ENCODE assay signal across 8 cellular contexts in genomic region chr22:19852177-19852781, GRCh38. TPM values are rescaled to one million over a fixed set of nuclear protein-coding genes. Genes with fewer than 3 reads are reported as not detected.
DNase-seq lines count a peak whose midpoint lies in the region; ATAC-seq and TF ChIP-seq lines count a peak whose summit lies in the region.

No MANE protein-coding gene starts in this region.

- TF ChIP-seq EP300 in SK-N-SH (IDR thresholded peaks at IDR 0.05; ENCODE audit: borderline replicate concordance in 1 of 2, low read depth in 1 of 2, low read length in 1 of 2), result no peak
- no peak for TF ChIP-seq EP300 in esophagus muscularis mucosa (IDR thresholded peaks at IDR 0.05)

- no peaks in the 10 kb centered on the region for H3K9me3 ChIP-seq in SK-N-SH
- H3K9me3 ChIP-seq in PC-9 (ENCODE audit: insufficient read depth, low read depth), result no peaks in the 10 kb centered on the region
- H3K9me3 ChIP-seq in esophagus muscularis mucosa, result peaks cover 0 to under 1% (median 0%) of the 10 kb centered on the region in 4 donors

- H3K4me1 ChIP-seq in SK-N-SH (ENCODE audit: control insufficient read depth in 1 of 2, insufficient read depth in 2 of 2, low read depth in 1 of 2, low read length in 1 of 2) (peaks cover 18 to 24% of the 10 kb centered on the region in 2 experiments; a peak in 3 of 4 replicates), PC-9 (replicated peaks; ENCODE audit: insufficient read depth) (peaks cover 55% of the 10 kb centered on the region), esophagus muscularis mucosa (peaks cover 28 to 51% (median 35%) of the 10 kb centered on the region in 4 donors)

- H3F3A ChIP-seq in SK-N-SH (replicated peaks; ENCODE audit: insufficient read depth) (peaks cover 22% of the 10 kb centered on the region), PC-9 (ENCODE audit: insufficient read depth, low read depth) (peaks cover 15% of the 10 kb centered on the region)

- ATAC-seq in SK-N-SH treated with all-trans-retinoic acid at 6 μM for 48 hours, result no peak

- no peak for TF ChIP-seq RAD21 in SK-N-SH (IDR thresholded peaks at IDR 0.05; ENCODE audit: low read length)

- H4K20me1 ChIP-seq in SK-N-SH (ENCODE audit: insufficient read depth) (peaks cover 28% of the 10 kb centered on the region; the same call in 1 of the 2 replicates), PC-9 (ENCODE audit: insufficient read depth) (no peaks in the 10 kb centered on the region; the same call in 1 of the 2 replicates)

- peaks cover 37% of the 10 kb centered on the region for H3K4me1 Mint-ChIP-seq in progenitor cell of endocrine pancreas (ENCODE audit: low read depth)

- H3K9me2 ChIP-seq in SK-N-SH, result no peaks in the 10 kb centered on the region
- H3K9me2 ChIP-seq in PC-9 (ENCODE audit: insufficient read depth), result no peaks in the 10 kb centered on the region

- no peak overlapping the region for H2AFZ ChIP-seq in SK-N-SH (ENCODE audit: low read depth)
- H2AFZ ChIP-seq in PC-9, result no peak overlapping the region

- 0 out of 2 replicates have a peak overlapping the region, but pooled peaks have one; percentile 93 for H3K9ac ChIP-seq in SK-N-SH

- peak overlapping the region in 1 of 2 experiments; percentile 96; a peak in 1 of 4 replicates for H3K4me3 ChIP-seq in SK-N-SH (ENCODE audit: low read depth in 2 of 2, low read length in 1 of 2)
- no peak overlapping the region; the same call in 1 of the 2 replicates for H3K4me3 ChIP-seq in PC-9
- no peak overlapping the region for H3K4me3 ChIP-seq in esophagus muscularis mucosa

- intact Hi-C loops in PC-9 (cut with micrococcal nuclease; ENCODE audit: unreplicated experiment) (loop anchor here (5.0 kb wide), 1 partner anchor 85 kb away; no protein-coding TSS in a partner anchor), esophagus muscularis mucosa (cut with DNase I) (no loop called here)

- TF ChIP-seq POLR2A in esophagus muscularis mucosa (IDR thresholded peaks at IDR 0.05; ENCODE audit: low read depth), result no peak

- no peaks in the 10 kb centered on the region for H3K27me3 Mint-ChIP-seq in progenitor cell of endocrine pancreas

- H3K4me2 ChIP-seq in SK-N-SH (peak overlapping the region; percentile 95), PC-9 (peak overlapping the region; percentile 87)

- H3K36me3 Mint-ChIP-seq in progenitor cell of endocrine pancreas (ENCODE audit: insufficient read depth), result peaks cover 13% of the 10 kb centered on the region

- CTCF ChIA-PET in SK-N-SH (lab: Yijun Ruan, JAX) (interaction anchor here (1.3 to 2.5 kb wide), 2 partner anchors 58 to 122 kb away, joined by 4 to 20 read pairs; no protein-coding TSS in a partner anchor), PC-9 (lab: Charles Lee) (no interaction called here)

- peaks cover 92% of the 10 kb centered on the region for H3K79me2 ChIP-seq in SK-N-SH (ENCODE audit: insufficient read depth)
- H3K79me2 ChIP-seq in PC-9 (ENCODE audit: low read depth), result peaks cover 70% of the 10 kb centered on the region

- H3K27ac ChIP-seq in SK-N-SH (ENCODE audit: low read depth in 2 of 2, low read length in 1 of 2) (no peak overlapping the region), PC-9 (no peak overlapping the region), esophagus muscularis mucosa (replicated peaks in 1 of 4) (peak overlapping the region in 2 of 4 donors; percentile 92 to 93)

- H3K36me3 ChIP-seq in SK-N-SH (replicated peaks in 1 of 2; ENCODE audit: control insufficient read depth in 1 of 2, insufficient read depth in 2 of 2, low read length in 1 of 2), result peaks cover 19 to 23% of the 10 kb centered on the region in 2 experiments
- no peaks in the 10 kb centered on the region for H3K36me3 ChIP-seq in PC-9 (ENCODE audit: low read depth)
- H3K36me3 ChIP-seq in esophagus muscularis mucosa, result peaks cover 8 to 32% (median 30%) of the 10 kb centered on the region in 4 donors

- no peaks in the 10 kb centered on the region for H3K9me3 Mint-ChIP-seq in progenitor cell of endocrine pancreas (ENCODE audit: low read depth)

- WGBS in SK-N-SH (ENCODE audit: low lambda C conversion rate), result 97% methylated on average over 6 of the region's 12 CpGs
- WGBS in esophagus muscularis mucosa, result 90% methylated on average over 6 of the region's 12 CpGs

- BruUV-seq in PC-9 (replicated peaks; lab: Mats Ljungman, UMichigan), result TSS peak; percentile 1

- TF ChIP-seq CTCF in SK-N-SH (IDR thresholded peaks at IDR 0.05), result no peak
- TF ChIP-seq CTCF in PC-9 (conservative IDR thresholded peaks at IDR 0.05), result no peak
- TF ChIP-seq CTCF in esophagus muscularis mucosa (IDR thresholded peaks at IDR 0.05), result no peak
- TF ChIP-seq CTCF in progenitor cell of endocrine pancreas (IDR thresholded peaks at IDR 0.05; ENCODE audit: unreplicated experiment), result no peak

- DNase-seq in SK-N-SH (no peak), PC-9 (no peak), esophagus muscularis mucosa (ENCODE audit: extremely low spot score) (peak; percentile 77), progenitor cell of endocrine pancreas (ENCODE audit: low spot score, unreplicated experiment) (no peak), cerebellum (ENCODE audit: low spot score) (no peak), DMS153 treated with DMSO at 0.1 percent for 48 hours (lab: John Stamatoyannopoulos, UW; ENCODE audit: unreplicated experiment) (no peak), SW 1271 (lab: John Stamatoyannopoulos, UW) (no peak)

- H3K4me3 Mint-ChIP-seq in progenitor cell of endocrine pancreas (ENCODE audit: low read depth), result peak overlapping the region; percentile 91

- no peak overlapping the region for H3K27ac Mint-ChIP-seq in progenitor cell of endocrine pancreas

- no peaks in the 10 kb centered on the region for H3K27me3 ChIP-seq in SK-N-SH (ENCODE audit: insufficient read depth)
- H3K27me3 ChIP-seq in PC-9 (ENCODE audit: insufficient read depth, low read depth), result no peaks in the 10 kb centered on the region
- no peaks in the 10 kb centered on the region for H3K27me3 ChIP-seq in esophagus muscularis mucosa

- POLR2A ChIA-PET in SK-N-SH (lab: Yijun Ruan, JAX), result no interaction called here
- POLR2A ChIA-PET in PC-9 (lab: Charles Lee; ENCODE audit: unreplicated experiment), result no interaction called here

TF ChIP-seq in SK-N-SH, 30 proteins besides CTCF, POLR2A, EP300 and RAD21 (continues in another document):
- TF ChIP-seq FOSL2 (IDR thresholded peaks at IDR 0.05; ENCODE audit: borderline replicate concordance, low read depth), result no peak
- TF ChIP-seq FOXM1 (IDR thresholded peaks at IDR 0.05; ENCODE audit: low read depth), result no peak
- TF ChIP-seq JUND (IDR thresholded peaks at IDR 0.05), result no peak
- no peak for TF ChIP-seq PBX3 (IDR thresholded peaks at IDR 0.05)

TF ChIP-seq in SK-N-SH treated with all-trans-retinoic acid at 6 μM for 48 hours, 23 proteins besides CTCF, POLR2A, EP300 and RAD21 (continues in another document):
- no peak for TF ChIP-seq TOX (CRISPR knock-in tag; IDR thresholded peaks at IDR 0.05; ENCODE audit: borderline replicate concordance)
- TF ChIP-seq, protein P1, sequence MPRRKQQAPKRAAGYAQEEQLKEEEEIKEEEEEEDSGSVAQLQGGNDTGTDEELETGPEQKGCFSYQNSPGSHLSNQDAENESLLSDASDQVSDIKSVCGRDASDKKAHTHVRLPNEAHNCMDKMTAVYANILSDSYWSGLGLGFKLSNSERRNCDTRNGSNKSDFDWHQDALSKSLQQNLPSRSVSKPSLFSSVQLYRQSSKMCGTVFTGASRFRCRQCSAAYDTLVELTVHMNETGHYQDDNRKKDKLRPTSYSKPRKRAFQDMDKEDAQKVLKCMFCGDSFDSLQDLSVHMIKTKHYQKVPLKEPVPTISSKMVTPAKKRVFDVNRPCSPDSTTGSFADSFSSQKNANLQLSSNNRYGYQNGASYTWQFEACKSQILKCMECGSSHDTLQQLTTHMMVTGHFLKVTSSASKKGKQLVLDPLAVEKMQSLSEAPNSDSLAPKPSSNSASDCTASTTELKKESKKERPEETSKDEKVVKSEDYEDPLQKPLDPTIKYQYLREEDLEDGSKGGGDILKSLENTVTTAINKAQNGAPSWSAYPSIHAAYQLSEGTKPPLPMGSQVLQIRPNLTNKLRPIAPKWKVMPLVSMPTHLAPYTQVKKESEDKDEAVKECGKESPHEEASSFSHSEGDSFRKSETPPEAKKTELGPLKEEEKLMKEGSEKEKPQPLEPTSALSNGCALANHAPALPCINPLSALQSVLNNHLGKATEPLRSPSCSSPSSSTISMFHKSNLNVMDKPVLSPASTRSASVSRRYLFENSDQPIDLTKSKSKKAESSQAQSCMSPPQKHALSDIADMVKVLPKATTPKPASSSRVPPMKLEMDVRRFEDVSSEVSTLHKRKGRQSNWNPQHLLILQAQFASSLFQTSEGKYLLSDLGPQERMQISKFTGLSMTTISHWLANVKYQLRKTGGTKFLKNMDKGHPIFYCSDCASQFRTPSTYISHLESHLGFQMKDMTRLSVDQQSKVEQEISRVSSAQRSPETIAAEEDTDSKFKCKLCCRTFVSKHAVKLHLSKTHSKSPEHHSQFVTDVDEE (CRISPR knock-in tag; IDR thresholded peaks at IDR 0.05), result no peak
- TF ChIP-seq OSR1 (CRISPR knock-in tag; IDR thresholded peaks at IDR 0.05), result no peak
- TF ChIP-seq CSDC2 (CRISPR knock-in tag; IDR thresholded peaks at IDR 0.05), result no peak
- TF ChIP-seq GLIS3 (CRISPR knock-in tag; IDR thresholded peaks at IDR 0.05), result no peak
- no peak for TF ChIP-seq BACH2 (CRISPR knock-in tag; IDR thresholded peaks at IDR 0.05; ENCODE audit: borderline replicate concordance)
- TF ChIP-seq ZFP30 (CRISPR knock-in tag; IDR thresholded peaks at IDR 0.05), result no peak
- no peak for TF ChIP-seq ISL1 (CRISPR knock-in tag; IDR thresholded peaks at IDR 0.05)
- TF ChIP-seq PPARA (CRISPR knock-in tag; IDR thresholded peaks at IDR 0.05; ENCODE audit: borderline replicate concordance), result no peak
- TF ChIP-seq ZNF8 (CRISPR knock-in tag; IDR thresholded peaks at IDR 0.05), result no peak
- TF ChIP-seq SNAI2 (CRISPR knock-in tag; IDR thresholded peaks at IDR 0.05), result no peak
- TF ChIP-seq TCF4 (CRISPR knock-in tag; IDR thresholded peaks at IDR 0.05; ENCODE audit: borderline replicate concordance), result no peak
- TF ChIP-seq ZNF565 (CRISPR knock-in tag; conservative IDR thresholded peaks at IDR 0.05; ENCODE audit: low read depth), result no peak

RNA-seq across cellular contexts. Expression of gene GNB1L, which starts 2.4 kb away (rescaled TPM):
- 3.2 and 5.9 TPM in 2 replicates for polyA plus RNA-seq in SK-N-SH (2012; rRNA removed)
- 2.0 and 4.8 TPM in 2 replicates for polyA plus RNA-seq in SK-N-SH (2012; cell fraction: cytosol; rRNA removed)
- polyA plus RNA-seq in SK-N-SH (2012; cell fraction: nucleus; rRNA removed), result 7.7 and 10.0 TPM in 2 replicates
- total RNA-seq in PC-9 (2021) (10.3 and 13.9 TPM in 2 replicates), esophagus muscularis mucosa (1 to 10 TPM; 4.6 to 8.7 (median 6.8) TPM), progenitor cell of endocrine pancreas (9.0 and 9.9 TPM in 2 replicates), cerebellum (4.9 TPM)

RNA-seq across cellular contexts. Expression of gene RTL10, which starts 2.4 kb away (rescaled TPM):
- polyA plus RNA-seq in SK-N-SH (2012; rRNA removed), result 7.8 and 8.0 TPM in 2 replicates
- 3.0 and 4.0 TPM in 2 replicates for polyA plus RNA-seq in SK-N-SH (2012; cell fraction: cytosol; rRNA removed)
- 23.0 and 24.3 TPM in 2 replicates for polyA plus RNA-seq in SK-N-SH (2012; cell fraction: nucleus; rRNA removed)
- total RNA-seq in PC-9 (2021), result 20.9 and 23.5 TPM in 2 replicates
- 10 to 100 TPM in 2 of 4 donors, 1 to 10 TPM in 2; 5.6 to 14.8 (median 11.1) TPM for total RNA-seq in esophagus muscularis mucosa
- total RNA-seq in progenitor cell of endocrine pancreas, result 27.2 and 27.4 TPM in 2 replicates
- 17.5 TPM for total RNA-seq in cerebellum
